In genomic region chr19:15245370-15246197, GRCh38 we compare ENCODE assay signal across 19 cellular contexts. TPM values are rescaled to one million over a fixed set of nuclear protein-coding genes. Genes with fewer than 3 reads are reported as not detected.
DNase-seq lines count a peak whose midpoint lies in the region; ATAC-seq and TF ChIP-seq lines count a peak whose summit lies in the region.
"Had no signal": no experiment of that assay in that cellular context is flagged by ENCODE, and none has a peak within 500 bp of the region (broad histone marks: within the 10 kb centered on the region; RNA-seq: fewer than 3 reads in every experiment).

No MANE protein-coding gene starts in this region.

- no peaks in the 10 kb centered on the region for H3K4me1 ChIP-seq in neural progenitor cell
- H3K4me1 ChIP-seq in tibial artery, result peaks cover 5 to 92% (median 74%) of the 10 kb centered on the region in 4 donors
- H3K4me1 ChIP-seq: HAP-1 had no signal

- peaks cover 4% of the 10 kb centered on the region for H3F3A ChIP-seq in neural progenitor cell (ENCODE audit: low read depth)

- H3K79me2 ChIP-seq in neural progenitor cell (ENCODE audit: low read depth), result peaks cover 10% of the 10 kb centered on the region

- no peaks in the 10 kb centered on the region for H3K36me3 ChIP-seq in neural progenitor cell
- H3K36me3 ChIP-seq in tibial artery, result peaks cover 20 to 80% (median 44%) of the 10 kb centered on the region in 3 donors

- H3K27ac ChIP-seq in neural progenitor cell, result no peak overlapping the region
- H3K27ac ChIP-seq in tibial artery, result peak overlapping the region; percentile 98

- peaks cover 90% of the 10 kb centered on the region for H3K36me3 Mint-ChIP-seq in activated T-cell treated with anti-CD3 and anti-CD28 coated beads, Interleukin-2, amount 50 U/mL, for 24 hours (ENCODE audit: low read depth)
- H3K36me3 Mint-ChIP-seq in activated T-cell treated with anti-CD3 and anti-CD28 coated beads, Interleukin-2, amount 50 U/mL, for 72 hours (ENCODE audit: insufficient read depth in 2 of 2), result peaks cover 0 to 18% of the 10 kb centered on the region in 2 donors
- peaks cover 14% of the 10 kb centered on the region for H3K36me3 Mint-ChIP-seq in central memory CD8-positive, alpha-beta T cell (ENCODE audit: insufficient read depth)
- H3K36me3 Mint-ChIP-seq in neural progenitor cell, result peaks cover 23% of the 10 kb centered on the region

- H3K4me1 Mint-ChIP-seq in activated T-cell treated with anti-CD3 and anti-CD28 coated beads, Interleukin-2, amount 50 U/mL, for 24 hours (ENCODE audit: low read depth), result no peaks in the 10 kb centered on the region
- H3K4me1 Mint-ChIP-seq in activated T-cell treated with anti-CD3 and anti-CD28 coated beads, Interleukin-2, amount 50 U/mL, for 72 hours (ENCODE audit: low read depth), result no peaks in the 10 kb centered on the region
- peaks cover 14% of the 10 kb centered on the region for H3K4me1 Mint-ChIP-seq in central memory CD8-positive, alpha-beta T cell
- peaks cover 21% of the 10 kb centered on the region for H3K4me1 Mint-ChIP-seq in neural progenitor cell
- H3K4me1 Mint-ChIP-seq: IgD-negative memory B cell had no signal

- no peaks in the 10 kb centered on the region for H3K27me3 Mint-ChIP-seq in activated T-cell treated with anti-CD3 and anti-CD28 coated beads, Interleukin-2, amount 50 U/mL, for 24 hours
- no peaks in the 10 kb centered on the region for H3K27me3 Mint-ChIP-seq in activated T-cell treated with anti-CD3 and anti-CD28 coated beads, Interleukin-2, amount 50 U/mL, for 72 hours (ENCODE audit: low read depth)
- no peaks in the 10 kb centered on the region for H3K27me3 Mint-ChIP-seq in central memory CD8-positive, alpha-beta T cell
- peaks cover 5% of the 10 kb centered on the region for H3K27me3 Mint-ChIP-seq in neural progenitor cell (ENCODE audit: insufficient read depth, low read depth)
- H3K27me3 Mint-ChIP-seq: CD4-positive, alpha-beta memory T cell; IgD-negative memory B cell had no signal

- H3K9me3 Mint-ChIP-seq in activated T-cell treated with anti-CD3 and anti-CD28 coated beads, Interleukin-2, amount 50 U/mL, for 24 hours, result no peaks in the 10 kb centered on the region
- no peaks in the 10 kb centered on the region for H3K9me3 Mint-ChIP-seq in activated T-cell treated with anti-CD3 and anti-CD28 coated beads, Interleukin-2, amount 50 U/mL, for 72 hours
- no peaks in the 10 kb centered on the region for H3K9me3 Mint-ChIP-seq in central memory CD8-positive, alpha-beta T cell
- no peaks in the 10 kb centered on the region for H3K9me3 Mint-ChIP-seq in neural progenitor cell
- H3K9me3 Mint-ChIP-seq: CD4-positive, alpha-beta memory T cell had no signal

- H3K4me3 ChIP-seq in neural progenitor cell (no peak overlapping the region), tibial artery (no peak overlapping the region)
- H3K4me3 ChIP-seq: HAP-1 had no signal

- H4K20me1 ChIP-seq in neural progenitor cell (ENCODE audit: low read depth), result peaks cover 54% of the 10 kb centered on the region

- no peak overlapping the region for H3K4me2 ChIP-seq in neural progenitor cell

- H3K9ac ChIP-seq in neural progenitor cell, result no peak overlapping the region

- H3K27me3 ChIP-seq in neural progenitor cell, result no peaks in the 10 kb centered on the region
- H3K27me3 ChIP-seq in tibial artery, result no peaks in the 10 kb centered on the region

- no peak for TF ChIP-seq POLR2A in erythroblast (IDR thresholded peaks at IDR 0.05; ENCODE audit: low read length)

- H3K4me3 Mint-ChIP-seq in activated T-cell treated with anti-CD3 and anti-CD28 coated beads, Interleukin-2, amount 50 U/mL, for 24 hours, result no peak overlapping the region
- no peak overlapping the region for H3K4me3 Mint-ChIP-seq in activated T-cell treated with anti-CD3 and anti-CD28 coated beads, Interleukin-2, amount 50 U/mL, for 72 hours
- H3K4me3 Mint-ChIP-seq in central memory CD8-positive, alpha-beta T cell, result no peak overlapping the region
- H3K4me3 Mint-ChIP-seq in neural progenitor cell, result no peak overlapping the region
- H3K4me3 Mint-ChIP-seq: IgD-negative memory B cell had no signal

- TF ChIP-seq CTCF in neural progenitor cell (IDR thresholded peaks at IDR 0.05) (no peak), tibial artery (IDR thresholded peaks at IDR 0.05) (no peak)

- ATAC-seq in activated T-cell treated with anti-CD3 and anti-CD28 coated beads, Interleukin-2, amount 50 U/mL, for 72 hours (replicated peaks in 1 of 2), result no peak
- ATAC-seq in central memory CD8-positive, alpha-beta T cell (replicated peaks; ENCODE audit: extremely low read depth, poor library complexity, severe bottlenecking), result no peak
- no peak for ATAC-seq in HG03378 (IDR thresholded peaks at IDR 0.05; ENCODE audit: unreplicated experiment)
- ATAC-seq: left colon had no signal

- intact Hi-C loops in tibial artery (cut with DNase I; ENCODE audit: low total_unique reads), result loop anchor here (5.0 kb wide), 1 partner anchor 33 kb away; no protein-coding TSS in a partner anchor

- H2AFZ ChIP-seq in neural progenitor cell (replicated peaks), result no peak overlapping the region

- peak overlapping the region; percentile 15 for H3K27ac Mint-ChIP-seq in activated T-cell treated with anti-CD3 and anti-CD28 coated beads, Interleukin-2, amount 50 U/mL, for 24 hours
- H3K27ac Mint-ChIP-seq in activated T-cell treated with anti-CD3 and anti-CD28 coated beads, Interleukin-2, amount 50 U/mL, for 72 hours, result no peak overlapping the region
- H3K27ac Mint-ChIP-seq in central memory CD8-positive, alpha-beta T cell (ENCODE audit: low read depth), result peak overlapping the region; percentile 70
- H3K27ac Mint-ChIP-seq in neural progenitor cell, result peak overlapping the region; percentile 46

- DNase-seq in activated T-cell treated with anti-CD3 and anti-CD28 coated beads, Interleukin-2, amount 50 U/mL, for 24 hours, result no peak
- no peak for DNase-seq in activated T-cell treated with anti-CD3 and anti-CD28 coated beads, Interleukin-2, amount 50 U/mL, for 72 hours
- DNase-seq in central memory CD8-positive, alpha-beta T cell (ENCODE audit: low spot score in 2 of 2), result no peak
- DNase-seq in neural progenitor cell (ENCODE audit: low spot score) (no peak), tibial artery (no peak), NOMO-1 treated with DMSO at 0.1 percent for 48 hours (lab: John Stamatoyannopoulos, UW; ENCODE audit: unreplicated experiment) (no peak), erythroblast (lab: John Stamatoyannopoulos, UW) (no peak)
- DNase-seq: activated T-cell treated with anti-CD3 and anti-CD28 coated beads, Interleukin-2, amount 50 U/mL, for 48 hours; amygdala; CD4-positive, alpha-beta memory T cell; dermis blood vessel endothelial cell; EL; hypothalamus; left colon; NCI-H2029 treated with DMSO at 0.1 percent for 48 hours; NCI-H510A treated with DMSO at 0.1 percent for 48 hours had no signal

- no peaks in the 10 kb centered on the region for H3K9me3 ChIP-seq in neural progenitor cell (ENCODE audit: low read depth)
- no peaks in the 10 kb centered on the region for H3K9me3 ChIP-seq in tibial artery
- H3K9me3 ChIP-seq: HAP-1 had no signal

RNA-seq across cellular contexts. Expression of gene EPHX3, which starts 13.3 kb away (rescaled TPM):
- under 1 TPM; 0.16 to 0.62 TPM for total RNA-seq in activated T-cell treated with anti-CD3 and anti-CD28 coated beads, Interleukin-2, amount 50 U/mL, for 72 hours
- total RNA-seq in neural progenitor cell (ENCODE audit: low replicate concordance), result 2.2 and 2.3 TPM in 2 replicates

RNA-seq across cellular contexts. Expression of gene NOTCH3, which starts 44.8 kb away (rescaled TPM):
- under 1 TPM; 0.02 TPM for total RNA-seq in activated T-cell treated with anti-CD3 and anti-CD28 coated beads, Interleukin-2, amount 50 U/mL, for 72 hours
- 17.1 and 71.8 TPM in 2 replicates for total RNA-seq in neural progenitor cell (ENCODE audit: low replicate concordance)

Comparison
In these comparisons a context has a peak if more than half of its experiments do, and no peak if none do; other contexts are left out.
1. RNA of gene NOTCH3, which starts 44.8 kb away (total RNA-seq): 17.1 to 71.8 TPM in neural progenitor cell; 0.02 TPM in activated T-cell treated with anti-CD3 and anti-CD28 coated beads, Interleukin-2, amount 50 U/mL, for 72 hours; every median in the first group is over 10 times any median in the second.